Comparison of ENCODE assay signal across 8 cellular contexts in genomic region chr6:130513770-130514169, GRCh38.
DNase-seq lines count a peak whose midpoint lies in the region; ATAC-seq and TF ChIP-seq lines count a peak whose summit lies in the region.

No MANE protein-coding gene starts in this region.

- no peaks in the 10 kb centered on the region for H3K27me3 Mint-ChIP-seq in CD4-positive, alpha-beta memory T cell

- CTCF ChIA-PET in CD4-positive, alpha-beta memory T cell (lab: Charles Lee; ENCODE audit: partially characterized antibody) = interaction anchor here (1.0 kb wide), 1 partner anchor 62 kb away, joined by 3 read pairs; no protein-coding TSS in a partner anchor

- H3K4me3 ChIP-seq in CD4-positive, alpha-beta memory T cell (ENCODE audit: low read length in 2 of 2) = no peak overlapping the region
- H3K4me3 ChIP-seq in lower lobe of right lung = no peak overlapping the region
- H3K4me3 ChIP-seq in coronary artery = no peak overlapping the region

- H3K27ac Mint-ChIP-seq in CD4-positive, alpha-beta memory T cell = peak overlapping the region; percentile 53 to 92 (median 77)

- peak; percentile 69 to 87 (median 78) for DNase-seq in CD4-positive, alpha-beta memory T cell
- DNase-seq in GM20000 (ENCODE audit: low spot score) (peak; percentile 14), KG1 (lab: John Stamatoyannopoulos, UW) (peak; percentile 91), activated T-helper 1 cell treated with Interleukin-2 at 50 U/mL for 16 hours (ENCODE audit: low read depth) (peak; percentile 31), lower lobe of right lung (no peak), coronary artery (ENCODE audit: low spot score) (no peak)

- peaks cover 0 to 22% (median 9%) of the 10 kb centered on the region in 8 donors for H3K9me3 Mint-ChIP-seq in CD4-positive, alpha-beta memory T cell

- H3K36me3 ChIP-seq in CD4-positive, alpha-beta memory T cell (ENCODE audit: insufficient read depth, low read length) = no peaks in the 10 kb centered on the region
- H3K36me3 ChIP-seq in lower lobe of right lung = no peaks in the 10 kb centered on the region

- no peaks in the 10 kb centered on the region for H3K27me3 ChIP-seq in CD4-positive, alpha-beta memory T cell (ENCODE audit: insufficient read depth, low read length)
- H3K27me3 ChIP-seq in lower lobe of right lung (ENCODE audit: low read depth) = no peaks in the 10 kb centered on the region

- POLR2A ChIA-PET in CD4-positive, alpha-beta memory T cell (lab: Charles Lee; ENCODE audit: partially characterized antibody) = interaction anchor here (0.9 to 1.9 kb wide), 4 partner anchors 10 to 64 kb away, joined by 3 to 8 read pairs (median 5); no protein-coding TSS in a partner anchor

- H3K4me3 Mint-ChIP-seq in CD4-positive, alpha-beta memory T cell = peak overlapping the region; percentile 2 to 77 (median 64)

- peak; percentile 64 to 77 for ATAC-seq in lower lobe of right lung
- no peak for ATAC-seq in GM21390 (IDR thresholded peaks at IDR 0.05; ENCODE audit: unreplicated experiment)
- no peak for ATAC-seq in HG02970 (IDR thresholded peaks at IDR 0.05; ENCODE audit: low FRiP score, unreplicated experiment)

- intact Hi-C loops in CD4-positive, alpha-beta memory T cell (cut with micrococcal nuclease) = loop anchor here (1.0 kb wide), 2 partner anchors 12 to 63 kb away; no protein-coding TSS in a partner anchor
- intact Hi-C loops in lower lobe of right lung (cut with DNase I) = no loop called here

- no peak for TF ChIP-seq CTCF in GM20000 (IDR thresholded peaks at IDR 0.05; ENCODE audit: extremely low read depth, missing control alignments)
- TF ChIP-seq CTCF in lower lobe of right lung (IDR thresholded peaks at IDR 0.05) = no peak
- no peak for TF ChIP-seq CTCF in coronary artery (IDR thresholded peaks at IDR 0.05)

- H3K4me1 Mint-ChIP-seq in CD4-positive, alpha-beta memory T cell = peaks cover 52 to 75% (median 64%) of the 10 kb centered on the region in 4 donors

- peak overlapping the region; percentile 49 for H3K27ac ChIP-seq in CD4-positive, alpha-beta memory T cell (ENCODE audit: low read depth, low read length)
- no peak overlapping the region for H3K27ac ChIP-seq in lower lobe of right lung
- H3K27ac ChIP-seq in coronary artery = no peak overlapping the region

- H3K4me1 ChIP-seq in CD4-positive, alpha-beta memory T cell (ENCODE audit: insufficient read depth, low read length) = peaks cover 70% of the 10 kb centered on the region
- peaks cover 7% of the 10 kb centered on the region for H3K4me1 ChIP-seq in lower lobe of right lung

- peaks cover 0 to 4% of the 10 kb centered on the region in 2 donors for H3K9me3 ChIP-seq in CD4-positive, alpha-beta memory T cell (ENCODE audit: control insufficient read depth in 1 of 2, low read length in 2 of 2)
- no peaks in the 10 kb centered on the region for H3K9me3 ChIP-seq in lower lobe of right lung

- no peaks in the 10 kb centered on the region for H3K36me3 Mint-ChIP-seq in CD4-positive, alpha-beta memory T cell

Comparison
In these comparisons a context has a peak if more than half of its experiments do, and no peak if none do; other contexts are left out.
1. DNase-seq: peak in CD4-positive, alpha-beta memory T cell (5 of 5), GM20000 (single experiment), KG1 (single experiment) and activated T-helper 1 cell treated with Interleukin-2 at 50 U/mL for 16 hours (single experiment); none in lower lobe of right lung (single experiment) and coronary artery (single experiment).
2. ATAC-seq: peak in lower lobe of right lung (2 of 2); none in GM21390 (single experiment) and HG02970 (single experiment).